ENCODE assay signal across 22 cellular contexts in genomic region chr16:55829232-55829631, GRCh38. TPM values are rescaled to one million over a fixed set of nuclear protein-coding genes. Genes with fewer than 3 reads are reported as not detected.
"Had no signal": no experiment of that assay in that cellular context is flagged by ENCODE, and none has a peak within 500 bp of the region (broad histone marks: within the 10 kb centered on the region; RNA-seq: fewer than 3 reads in every experiment).

No MANE protein-coding gene starts in this region.

RNA-seq across cellular contexts. Expression of gene CES1, which starts 3.7 kb away (rescaled TPM):
- total RNA-seq: activated CD4-positive, alpha-beta T cell treated with anti-CD3 and anti-CD28 coated beads for 36 hours; activated CD8-positive, alpha-beta T cell treated with anti-CD3 and anti-CD28 coated beads, Interleukin-2, amount 10 ng/mL, durations not matched to agents 7 days and 5 days; activated naive CD4-positive, alpha-beta T cell treated with anti-CD3 and anti-CD28 coated beads for 36 hours; activated naive CD4-positive, alpha-beta T cell treated with anti-CD3 and anti-CD28 coated beads, Interleukin-2, amount 50 U/mL, for 72 hours; activated naive CD8-positive, alpha-beta T cell treated with anti-CD3 and anti-CD28 coated beads for 36 hours; activated T-cell treated with anti-CD3 and anti-CD28 coated beads, Interleukin-2, amount 50 U/mL, for 72 hours; activated T-helper 1 cell treated with anti-CD3 and anti-CD28 coated beads, Interleukin-12 subunit alpha, Interleukin-12 subunit beta, Interleukin-2, Interleukin-4 antibody, amounts not matched to agents 30 ng/mL and 10 ng/mL and 1 ng/mL, durations not matched to agents 14 hours and 24 hours and 36 hours; activated T-helper 17 cell treated with anti-CD3 and anti-CD28 coated beads, Interleukin-2, amount 50 U/mL, for 72 hours; astrocyte; cardiac muscle cell; T-helper 1 cell treated with Interleukin-12 subunit alpha and Interleukin-12 subunit beta and Interleukin-4 antibody, amounts not matched to agents 30 ng/mL and 1 ng/mL, for 36 hours had no signal

RNA-seq across cellular contexts. Expression of gene CES5A, which starts 45.9 kb away (rescaled TPM):
- total RNA-seq: activated CD4-positive, alpha-beta memory T cell treated with anti-CD3 and anti-CD28 coated beads, Interleukin-2, amount 10 ng/mL, durations not matched to agents 7 days and 5 days; activated CD4-positive, alpha-beta T cell treated with anti-CD3 and anti-CD28 coated beads for 36 hours; activated CD4-positive, alpha-beta T cell treated with anti-CD3 and anti-CD28 coated beads, Interleukin-2, amount 10 ng/mL, durations not matched to agents 7 days and 5 days; activated CD8-positive, alpha-beta memory T cell treated with anti-CD3 and anti-CD28 coated beads, Interleukin-2, amount 10 ng/mL, durations not matched to agents 7 days and 5 days; activated CD8-positive, alpha-beta T cell treated with anti-CD3 and anti-CD28 coated beads, Interleukin-2, amount 10 ng/mL, durations not matched to agents 7 days and 5 days; activated naive CD4-positive, alpha-beta T cell treated with anti-CD3 and anti-CD28 coated beads for 36 hours; activated naive CD4-positive, alpha-beta T cell treated with anti-CD3 and anti-CD28 coated beads, Interleukin-2, amount 50 U/mL, for 72 hours; activated naive CD8-positive, alpha-beta T cell treated with anti-CD3 and anti-CD28 coated beads for 36 hours; activated T-cell treated with anti-CD3 and anti-CD28 coated beads, Interleukin-2, amount 50 U/mL, for 4 hours; activated T-cell treated with anti-CD3 and anti-CD28 coated beads, Interleukin-2, amount 50 U/mL, for 72 hours; activated T-helper 1 cell treated with anti-CD3 and anti-CD28 coated beads, Interleukin-12 subunit alpha, Interleukin-12 subunit beta, Interleukin-2, Interleukin-4 antibody, amounts not matched to agents 30 ng/mL and 10 ng/mL and 1 ng/mL, durations not matched to agents 14 hours and 24 hours and 36 hours; activated T-helper 17 cell treated with anti-CD3 and anti-CD28 coated beads, Interleukin-2, amount 50 U/mL, for 72 hours; aorta; astrocyte; body of pancreas; breast epithelium; cardiac muscle cell; T-cell; T-helper 17 cell; T-helper 2 cell treated with Interferon-gamma antibody and Interleukin-4, amounts not matched to agents 100 ng/mL and 5 ng/mL, for 36 hours; WTC11 had no signal
